In genomic region chr19:48484247-48484893, GRCh38 we compare ENCODE assay signal across 13 cellular contexts.
"Had no signal": no experiment of that assay in that cellular context is flagged by ENCODE, and none has a peak within 500 bp of the region (broad histone marks: within the 10 kb centered on the region; RNA-seq: fewer than 3 reads in every experiment).

No MANE protein-coding gene starts in this region.

- H3K27ac ChIP-seq: lower lobe of right lung, skin epidermis, upper lobe of left lung had no signal

- H3K27ac Mint-ChIP-seq: stimulated activated naive CD8-positive, alpha-beta T cell treated with anti-CD3 and anti-CD28 coated beads, Interleukin-15, Interleukin-2, amounts not matched to agents 100 ng/mL and 50 ng/mL, for 24 hours; T-helper 2 cell treated with Interferon-gamma antibody and Interleukin-4, amounts not matched to agents 5 μg/mL and 100 μg/mL, for 36 hours had no signal

- DNase-seq: activated CD4-positive, alpha-beta T cell treated with anti-CD3 and anti-CD28 coated beads, Interleukin-2, amount 10 ng/mL, durations not matched to agents 7 days and 5 days; activated naive CD4-positive, alpha-beta T cell treated with Interleukin-2 at 50 U/mL for 16 hours; left colon; lower lobe of right lung; nucleus accumbens; stimulated activated CD4-positive, alpha-beta T cell treated with anti-CD3 and anti-CD28 coated beads, Interleukin-15, amount 100 ng/mL, for 24 hours; stimulated activated CD4-positive, alpha-beta T cell treated with anti-CD3 and anti-CD28 coated beads, Interleukin-4, amount 100 ng/mL, for 1 hour; upper lobe of left lung had no signal

- H3K27me3 ChIP-seq: dorsolateral prefrontal cortex, upper lobe of left lung had no signal

- H3K36me3 ChIP-seq: upper lobe of left lung had no signal

- ATAC-seq: esophagus mucosa, left colon, lower lobe of right lung had no signal

- H3K4me3 ChIP-seq: dorsolateral prefrontal cortex, lower lobe of right lung, skin epidermis, upper lobe of left lung had no signal

- H3K27me3 Mint-ChIP-seq: activated CD4-positive, alpha-beta T cell treated with anti-CD3 and anti-CD28 coated beads, Interleukin-2, amount 10 ng/mL, durations not matched to agents 7 days and 5 days; stimulated activated naive CD8-positive, alpha-beta T cell treated with anti-CD3 and anti-CD28 coated beads, Interleukin-15, Interleukin-2, amounts not matched to agents 100 ng/mL and 50 ng/mL, for 24 hours had no signal

- H3K9me3 ChIP-seq: lower lobe of right lung, upper lobe of left lung had no signal

- H3K9me3 Mint-ChIP-seq: activated CD4-positive, alpha-beta T cell treated with anti-CD3 and anti-CD28 coated beads, Interleukin-2, amount 10 ng/mL, durations not matched to agents 7 days and 5 days; stimulated activated naive CD8-positive, alpha-beta T cell treated with anti-CD3 and anti-CD28 coated beads, Interleukin-15, Interleukin-2, amounts not matched to agents 100 ng/mL and 50 ng/mL, for 24 hours; T-helper 2 cell treated with Interferon-gamma antibody and Interleukin-4, amounts not matched to agents 5 μg/mL and 100 μg/mL, for 36 hours had no signal

- H3K4me3 Mint-ChIP-seq: activated CD4-positive, alpha-beta T cell treated with anti-CD3 and anti-CD28 coated beads, Interleukin-2, amount 10 ng/mL, durations not matched to agents 7 days and 5 days; stimulated activated naive CD8-positive, alpha-beta T cell treated with anti-CD3 and anti-CD28 coated beads, Interleukin-15, Interleukin-2, amounts not matched to agents 100 ng/mL and 50 ng/mL, for 24 hours; T-helper 2 cell treated with Interferon-gamma antibody and Interleukin-4, amounts not matched to agents 5 μg/mL and 100 μg/mL, for 36 hours had no signal
